ENCODE assay signal across 37 cellular contexts in genomic region chr13:57036290-57036689, GRCh38.
"Had no signal": no experiment of that assay in that cellular context is flagged by ENCODE, and none has a peak within 500 bp of the region (broad histone marks: within the 10 kb centered on the region; RNA-seq: fewer than 3 reads in every experiment).

No MANE protein-coding gene starts in this region.

- H3K27ac Mint-ChIP-seq: activated naive CD4-positive, alpha-beta T cell treated with anti-CD3 and anti-CD28 coated beads for 36 hours; activated naive CD4-positive, alpha-beta T cell treated with anti-CD3 and anti-CD28 coated beads, Interleukin-2, amount 10 ng/mL, durations not matched to agents 7 days and 5 days; activated naive CD4-positive, alpha-beta T cell treated with anti-CD3 and anti-CD28 coated beads, Interleukin-2, amount 50 U/mL, for 24 hours; activated naive CD4-positive, alpha-beta T cell treated with anti-CD3 and anti-CD28 coated beads, Interleukin-2, amount 50 U/mL, for 72 hours; activated naive CD8-positive, alpha-beta T cell; activated naive CD8-positive, alpha-beta T cell treated with anti-CD3 and anti-CD28 coated beads for 36 hours; activated naive CD8-positive, alpha-beta T cell treated with anti-CD3 and anti-CD28 coated beads, Interleukin-2, amount 10 ng/mL, durations not matched to agents 7 days and 5 days; activated naive CD8-positive, alpha-beta T cell treated with anti-CD3 and anti-CD28 coated beads, Interleukin-2, amount 50 U/mL, for 24 hours; activated T-cell treated with anti-CD3 and anti-CD28 coated beads, Interleukin-2, amount 50 U/mL, for 24 hours; activated T-cell treated with anti-CD3 and anti-CD28 coated beads, Interleukin-2, amount 50 U/mL, for 72 hours; activated T-helper 1 cell treated with anti-CD3 and anti-CD28 coated beads, Interleukin-12 subunit alpha, Interleukin-12 subunit beta, Interleukin-2, Interleukin-4 antibody, amounts not matched to agents 30 ng/mL and 10 ng/mL and 1 ng/mL, durations not matched to agents 14 hours and 24 hours and 36 hours; activated T-helper 17 cell treated with anti-CD3 and anti-CD28 coated beads, Interleukin-2, amount 50 U/mL, for 72 hours; activated T-helper 2 cell treated with anti-CD3 and anti-CD28 coated beads, Interferon-gamma antibody, Interleukin-2, Interleukin-4, amounts not matched to agents 10 μg/mL and 5 μg/mL and 100 μg/mL, durations not matched to agents 14 hours and 24 hours and 36 hours; brain had no signal

- H3K27me3 ChIP-seq: adrenal gland, ascending aorta, body of pancreas, brain microvascular endothelial cell, breast epithelium, cardiac muscle cell had no signal

- H3K9me3 ChIP-seq: adrenal gland, ascending aorta, body of pancreas, breast epithelium had no signal

- H3K4me3 ChIP-seq: adrenal gland, ascending aorta, body of pancreas, breast epithelium, cardiac muscle cell had no signal

- ATAC-seq: activated naive CD4-positive, alpha-beta T cell treated with anti-CD3 and anti-CD28 coated beads, Interleukin-2, amount 50 U/mL, for 72 hours; activated naive CD8-positive, alpha-beta T cell treated with anti-CD3 and anti-CD28 coated beads, Interleukin-2, amount 50 U/mL, for 24 hours; activated T-cell treated with anti-CD3 and anti-CD28 coated beads, Interleukin-2, amount 50 U/mL, for 4 hours; activated T-cell treated with anti-CD3 and anti-CD28 coated beads, Interleukin-2, amount 50 U/mL, for 72 hours; activated T-helper 17 cell treated with anti-CD3 and anti-CD28 coated beads, Interleukin-2, amount 50 U/mL, for 72 hours; body of pancreas had no signal

- H3K4me1 ChIP-seq: adrenal gland, ascending aorta, body of pancreas, breast epithelium had no signal

- H3K9me3 Mint-ChIP-seq: activated naive CD4-positive, alpha-beta T cell treated with anti-CD3 and anti-CD28 coated beads, Interleukin-2, amount 10 ng/mL, durations not matched to agents 7 days and 5 days had no signal

- H3K4me3 Mint-ChIP-seq: activated naive CD4-positive, alpha-beta T cell treated with anti-CD3 and anti-CD28 coated beads for 36 hours; activated naive CD4-positive, alpha-beta T cell treated with anti-CD3 and anti-CD28 coated beads, Interleukin-2, amount 10 ng/mL, durations not matched to agents 7 days and 5 days; activated naive CD4-positive, alpha-beta T cell treated with anti-CD3 and anti-CD28 coated beads, Interleukin-2, amount 50 U/mL, for 24 hours; activated naive CD8-positive, alpha-beta T cell; activated naive CD8-positive, alpha-beta T cell treated with anti-CD3 and anti-CD28 coated beads for 36 hours; activated naive CD8-positive, alpha-beta T cell treated with anti-CD3 and anti-CD28 coated beads, Interleukin-2, amount 10 ng/mL, durations not matched to agents 7 days and 5 days; activated naive CD8-positive, alpha-beta T cell treated with anti-CD3 and anti-CD28 coated beads, Interleukin-2, amount 50 U/mL, for 24 hours; activated T-cell treated with anti-CD3 and anti-CD28 coated beads, Interleukin-2, amount 50 U/mL, for 24 hours; activated T-cell treated with anti-CD3 and anti-CD28 coated beads, Interleukin-2, amount 50 U/mL, for 4 hours; activated T-cell treated with anti-CD3 and anti-CD28 coated beads, Interleukin-2, amount 50 U/mL, for 72 hours; activated T-helper 1 cell treated with anti-CD3 and anti-CD28 coated beads, Interleukin-12 subunit alpha, Interleukin-12 subunit beta, Interleukin-2, Interleukin-4 antibody, amounts not matched to agents 30 ng/mL and 10 ng/mL and 1 ng/mL, durations not matched to agents 14 hours and 24 hours and 36 hours; activated T-helper 17 cell treated with anti-CD3 and anti-CD28 coated beads, Interleukin-2, amount 50 U/mL, for 72 hours; brain; central memory CD8-positive, alpha-beta T cell had no signal

- H3K27ac ChIP-seq: adrenal gland, ascending aorta, body of pancreas, brain microvascular endothelial cell, breast epithelium, cardiac muscle cell had no signal

- H3K27me3 Mint-ChIP-seq: activated naive CD4-positive, alpha-beta T cell treated with anti-CD3 and anti-CD28 coated beads, Interleukin-2, amount 10 ng/mL, durations not matched to agents 7 days and 5 days; activated naive CD4-positive, alpha-beta T cell treated with anti-CD3 and anti-CD28 coated beads, Interleukin-2, amount 50 U/mL, for 24 hours; activated naive CD8-positive, alpha-beta T cell; activated naive CD8-positive, alpha-beta T cell treated with anti-CD3 and anti-CD28 coated beads for 36 hours; activated naive CD8-positive, alpha-beta T cell treated with anti-CD3 and anti-CD28 coated beads, Interleukin-2, amount 10 ng/mL, durations not matched to agents 7 days and 5 days; activated naive CD8-positive, alpha-beta T cell treated with anti-CD3 and anti-CD28 coated beads, Interleukin-2, amount 50 U/mL, for 24 hours; activated T-cell treated with anti-CD3 and anti-CD28 coated beads, Interleukin-2, amount 50 U/mL, for 24 hours; activated T-helper 17 cell treated with anti-CD3 and anti-CD28 coated beads, Interleukin-2, amount 50 U/mL, for 72 hours; brain; central memory CD8-positive, alpha-beta T cell had no signal

- H3K36me3 Mint-ChIP-seq: activated naive CD4-positive, alpha-beta T cell treated with anti-CD3 and anti-CD28 coated beads, Interleukin-2, amount 10 ng/mL, durations not matched to agents 7 days and 5 days; activated naive CD4-positive, alpha-beta T cell treated with anti-CD3 and anti-CD28 coated beads, Interleukin-2, amount 50 U/mL, for 24 hours; activated naive CD4-positive, alpha-beta T cell treated with anti-CD3 and anti-CD28 coated beads, Interleukin-2, amount 50 U/mL, for 72 hours; activated naive CD8-positive, alpha-beta T cell; activated naive CD8-positive, alpha-beta T cell treated with anti-CD3 and anti-CD28 coated beads for 36 hours; activated naive CD8-positive, alpha-beta T cell treated with anti-CD3 and anti-CD28 coated beads, Interleukin-2, amount 10 ng/mL, durations not matched to agents 7 days and 5 days; brain had no signal

- H3K4me1 Mint-ChIP-seq: activated naive CD4-positive, alpha-beta T cell treated with anti-CD3 and anti-CD28 coated beads, Interleukin-2, amount 10 ng/mL, durations not matched to agents 7 days and 5 days; activated naive CD4-positive, alpha-beta T cell treated with anti-CD3 and anti-CD28 coated beads, Interleukin-2, amount 50 U/mL, for 24 hours; activated naive CD8-positive, alpha-beta T cell treated with anti-CD3 and anti-CD28 coated beads for 36 hours; activated naive CD8-positive, alpha-beta T cell treated with anti-CD3 and anti-CD28 coated beads, Interleukin-2, amount 10 ng/mL, durations not matched to agents 7 days and 5 days; activated naive CD8-positive, alpha-beta T cell treated with anti-CD3 and anti-CD28 coated beads, Interleukin-2, amount 50 U/mL, for 24 hours; activated T-helper 17 cell treated with anti-CD3 and anti-CD28 coated beads, Interleukin-2, amount 50 U/mL, for 72 hours; brain; central memory CD8-positive, alpha-beta T cell had no signal

- DNase-seq: activated effector memory CD4-positive, alpha-beta T cell treated with Interleukin-2 at 50 U/mL for 16 hours; activated gamma-delta T cell; activated gamma-delta T cell treated with Interleukin-2 at 50 U/mL for 16 hours; activated naive CD4-positive, alpha-beta T cell; activated naive CD4-positive, alpha-beta T cell treated with anti-CD3 and anti-CD28 coated beads for 36 hours; activated naive CD4-positive, alpha-beta T cell treated with anti-CD3 and anti-CD28 coated beads, Interleukin-2, amount 10 ng/mL, durations not matched to agents 7 days and 5 days; activated naive CD4-positive, alpha-beta T cell treated with anti-CD3 and anti-CD28 coated beads, Interleukin-2, amount 50 U/mL, for 16 hours; activated naive CD4-positive, alpha-beta T cell treated with Interleukin-2 at 50 U/mL for 16 hours; activated naive CD8-positive, alpha-beta T cell treated with anti-CD3 and anti-CD28 coated beads for 36 hours; activated naive CD8-positive, alpha-beta T cell treated with anti-CD3 and anti-CD28 coated beads, Interleukin-2, amount 10 ng/mL, durations not matched to agents 7 days and 5 days; activated naive CD8-positive, alpha-beta T cell treated with anti-CD3 and anti-CD28 coated beads, Interleukin-2, amount 50 U/mL, for 24 hours; activated T-cell treated with anti-CD3 and anti-CD28 coated beads, Interleukin-2, amount 50 U/mL, for 1 hour; activated T-cell treated with anti-CD3 and anti-CD28 coated beads, Interleukin-2, amount 50 U/mL, for 24 hours; activated T-cell treated with anti-CD3 and anti-CD28 coated beads, Interleukin-2, amount 50 U/mL, for 4 hours; activated T-cell treated with anti-CD3 and anti-CD28 coated beads, Interleukin-2, amount 50 U/mL, for 48 hours; activated T-cell treated with anti-CD3 and anti-CD28 coated beads, Interleukin-2, amount 50 U/mL, for 72 hours; adrenal gland; amniotic stem cell; amygdala; anterior cingulate cortex; aorta; body of pancreas; brain microvascular endothelial cell; caudate nucleus; central memory CD4-positive, alpha-beta T cell; cerebellar nuclear complex had no signal

- H3K36me3 ChIP-seq: adrenal gland, ascending aorta, brain microvascular endothelial cell, breast epithelium, cardiac muscle cell had no signal
